11 cellular contexts compared by ENCODE assay signal in genomic region chr7:26449175-26450165, GRCh38.
DNase-seq lines count a peak whose midpoint lies in the region; ATAC-seq and TF ChIP-seq lines count a peak whose summit lies in the region.
"Had no signal": no experiment of that assay in that cellular context is flagged by ENCODE, and none has a peak within 500 bp of the region (broad histone marks: within the 10 kb centered on the region; RNA-seq: fewer than 3 reads in every experiment).

No MANE protein-coding gene starts in this region.

- peaks cover 8% of the 10 kb centered on the region for H3F3A ChIP-seq in SK-N-SH (replicated peaks; ENCODE audit: insufficient read depth)
- no peaks in the 10 kb centered on the region for H3F3A ChIP-seq in MM.1S (ENCODE audit: insufficient read depth, low read length)

- POLR2A ChIA-PET in SK-N-SH (lab: Yijun Ruan, JAX), result no interaction called here

- no peak for TF ChIP-seq RAD21 in SK-N-SH (IDR thresholded peaks at IDR 0.05; ENCODE audit: low read length)

- TF ChIP-seq CTCF in SK-N-SH (IDR thresholded peaks at IDR 0.05) (no peak), body of pancreas (IDR thresholded peaks at IDR 0.05) (no peak), MM.1S (IDR thresholded peaks at IDR 0.05; ENCODE audit: low read length) (no peak), psoas muscle (IDR thresholded peaks at IDR 0.05) (no peak)

- H3K27me3 ChIP-seq in SK-N-SH (ENCODE audit: insufficient read depth) (no peaks in the 10 kb centered on the region), body of pancreas (no peaks in the 10 kb centered on the region), MM.1S (replicated peaks; ENCODE audit: insufficient read depth, low read length) (no peaks in the 10 kb centered on the region), psoas muscle (ENCODE audit: insufficient read depth in 3 of 3, low read length in 2 of 3) (no peaks in the 10 kb centered on the region)

- H3K4me1 ChIP-seq in SK-N-SH (ENCODE audit: control insufficient read depth in 1 of 2, insufficient read depth in 2 of 2, low read depth in 1 of 2, low read length in 1 of 2) (peaks cover 0 to 2% of the 10 kb centered on the region in 2 experiments; a peak in 1 of 4 replicates), body of pancreas (peaks cover 19% of the 10 kb centered on the region), MM.1S (ENCODE audit: low read length) (no peaks in the 10 kb centered on the region), psoas muscle (no peaks in the 10 kb centered on the region)

- H3K36me3 ChIP-seq in SK-N-SH (replicated peaks in 1 of 2; ENCODE audit: control insufficient read depth in 1 of 2, insufficient read depth in 2 of 2, low read length in 1 of 2) (no peaks in the 10 kb centered on the region), body of pancreas (replicated peaks in 1 of 2; ENCODE audit: insufficient read depth in 1 of 2, low read depth in 2 of 2) (no peaks in the 10 kb centered on the region), MM.1S (replicated peaks; ENCODE audit: insufficient read depth, low read length) (no peaks in the 10 kb centered on the region), psoas muscle (ENCODE audit: insufficient read depth in 1 of 2, low read depth in 1 of 2) (no peaks in the 10 kb centered on the region)

- H4K20me1 ChIP-seq in SK-N-SH (ENCODE audit: insufficient read depth) (no peaks in the 10 kb centered on the region), MM.1S (ENCODE audit: insufficient read depth, low read length) (no peaks in the 10 kb centered on the region)

- TF ChIP-seq EP300 in SK-N-SH (IDR thresholded peaks at IDR 0.05; ENCODE audit: borderline replicate concordance in 1 of 2, low read depth in 1 of 2, low read length in 1 of 2), result no peak

- H3K27ac ChIP-seq in SK-N-SH (ENCODE audit: low read depth in 2 of 2, low read length in 1 of 2) (no peak overlapping the region; a peak in 1 of 4 replicates), body of pancreas (peak overlapping the region in 3 of 4 donors; percentile 23 to 37 (median 33)), MM.1S (ENCODE audit: low read length) (no peak overlapping the region), psoas muscle (no peak overlapping the region)

- CTCF ChIA-PET in SK-N-SH (lab: Yijun Ruan, JAX), result interaction anchor here (1.3 to 1.5 kb wide), 4 partner anchors 9 to 219 kb away, joined by 3 to 5 read pairs (median 3); no protein-coding TSS in a partner anchor

- intact Hi-C loops in body of pancreas (cut with DNase I) (no loop called here), psoas muscle (cut with DNase I) (no loop called here)

- H3K4me2 ChIP-seq in SK-N-SH (peak overlapping the region; percentile 12; the same call in 1 of the 2 replicates), MM.1S (ENCODE audit: low read depth, low read length) (no peak overlapping the region)

- DNase-seq in SK-N-SH (no peak), body of pancreas (no peak), left lobe of liver (ENCODE audit: low spot score) (peak; percentile 54), MM.1S (no peak), NCI-H2029 (lab: John Stamatoyannopoulos, UW) (no peak), psoas muscle (no peak)
- DNase-seq: DND-41; NCI-H187 treated with DMSO at 0.1 percent for 48 hours; stimulated activated naive CD4-positive, alpha-beta T cell had no signal

- no peaks in the 10 kb centered on the region for H3K9me2 ChIP-seq in SK-N-SH
- H3K9me2 ChIP-seq in MM.1S (replicated peaks; ENCODE audit: insufficient read depth, low read length), result no peaks in the 10 kb centered on the region

- H3K79me2 ChIP-seq in SK-N-SH (ENCODE audit: insufficient read depth) (no peaks in the 10 kb centered on the region), MM.1S (ENCODE audit: low read length) (no peaks in the 10 kb centered on the region)

- no peak overlapping the region for H3K4me3 ChIP-seq in SK-N-SH (ENCODE audit: low read depth in 2 of 2, low read length in 1 of 2)
- H3K4me3 ChIP-seq in body of pancreas, result no peak overlapping the region
- H3K4me3 ChIP-seq in MM.1S (ENCODE audit: low read length), result no peak overlapping the region
- no peak overlapping the region for H3K4me3 ChIP-seq in psoas muscle

- 47% methylated on average over 12 of the region's 12 CpGs for WGBS in SK-N-SH (ENCODE audit: low lambda C conversion rate)
- 70 to 74% methylated on average over 12 of the region's 12 CpGs for WGBS in body of pancreas, 2 donors
- WGBS in psoas muscle, 3 donors, result 47 to 55% (median 50%) methylated on average over 12 of the region's 12 CpGs

- ATAC-seq in SK-N-SH treated with all-trans-retinoic acid at 6 μM for 48 hours, result no peak
- ATAC-seq in body of pancreas, result no peak
- ATAC-seq in left lobe of liver, result peak; percentile 93
- ATAC-seq in psoas muscle, result no peak
- ATAC-seq in HG02885 (IDR thresholded peaks at IDR 0.05; ENCODE audit: poor library complexity, unreplicated experiment), result no peak

- TF ChIP-seq POLR2A in body of pancreas (IDR thresholded peaks at IDR 0.05), result no peak

- H2AFZ ChIP-seq in SK-N-SH (ENCODE audit: low read depth) (peak overlapping the region; percentile 52; the same call in 1 of the 2 replicates), MM.1S (ENCODE audit: low read length) (no peak overlapping the region)

- H3K9me3 ChIP-seq in SK-N-SH (no peaks in the 10 kb centered on the region), body of pancreas (no peaks in the 10 kb centered on the region), MM.1S (replicated peaks; ENCODE audit: insufficient read depth, low read length) (no peaks in the 10 kb centered on the region), psoas muscle (no peaks in the 10 kb centered on the region)

- no peak overlapping the region for H3K9ac ChIP-seq in SK-N-SH
- no peak overlapping the region for H3K9ac ChIP-seq in MM.1S (ENCODE audit: low read length)

TF ChIP-seq in SK-N-SH, 30 proteins besides CTCF, POLR2A, EP300 and RAD21:
- TF ChIP-seq RFX5 (IDR thresholded peaks at IDR 0.05; ENCODE audit: low read length) (no peak), MEF2A (IDR thresholded peaks at IDR 0.05; ENCODE audit: borderline replicate concordance, low read depth) (no peak), FOXM1 (IDR thresholded peaks at IDR 0.05; ENCODE audit: low read depth) (no peak), ELF1 (IDR thresholded peaks at IDR 0.05) (no peak), TCF12 (IDR thresholded peaks at IDR 0.05) (no peak)
- TF ChIP-seq, protein P1, sequence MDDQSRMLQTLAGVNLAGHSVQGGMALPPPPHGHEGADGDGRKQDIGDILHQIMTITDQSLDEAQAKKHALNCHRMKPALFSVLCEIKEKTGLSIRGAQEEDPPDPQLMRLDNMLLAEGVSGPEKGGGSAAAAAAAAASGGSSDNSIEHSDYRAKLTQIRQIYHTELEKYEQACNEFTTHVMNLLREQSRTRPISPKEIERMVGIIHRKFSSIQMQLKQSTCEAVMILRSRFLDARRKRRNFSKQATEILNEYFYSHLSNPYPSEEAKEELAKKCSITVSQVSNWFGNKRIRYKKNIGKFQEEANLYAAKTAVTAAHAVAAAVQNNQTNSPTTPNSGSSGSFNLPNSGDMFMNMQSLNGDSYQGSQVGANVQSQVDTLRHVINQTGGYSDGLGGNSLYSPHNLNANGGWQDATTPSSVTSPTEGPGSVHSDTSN (IDR thresholded peaks at IDR 0.05), result no peak
- TF ChIP-seq, protein P2, sequence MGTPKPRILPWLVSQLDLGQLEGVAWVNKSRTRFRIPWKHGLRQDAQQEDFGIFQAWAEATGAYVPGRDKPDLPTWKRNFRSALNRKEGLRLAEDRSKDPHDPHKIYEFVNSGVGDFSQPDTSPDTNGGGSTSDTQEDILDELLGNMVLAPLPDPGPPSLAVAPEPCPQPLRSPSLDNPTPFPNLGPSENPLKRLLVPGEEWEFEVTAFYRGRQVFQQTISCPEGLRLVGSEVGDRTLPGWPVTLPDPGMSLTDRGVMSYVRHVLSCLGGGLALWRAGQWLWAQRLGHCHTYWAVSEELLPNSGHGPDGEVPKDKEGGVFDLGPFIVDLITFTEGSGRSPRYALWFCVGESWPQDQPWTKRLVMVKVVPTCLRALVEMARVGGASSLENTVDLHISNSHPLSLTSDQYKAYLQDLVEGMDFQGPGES (IDR thresholded peaks at IDR 0.05; ENCODE audit: low read depth, low read length), result no peak

TF ChIP-seq in SK-N-SH treated with all-trans-retinoic acid at 6 μM for 48 hours, 23 proteins besides CTCF, POLR2A, EP300 and RAD21 (continues in another document):
- TF ChIP-seq ZFP30 (CRISPR knock-in tag; IDR thresholded peaks at IDR 0.05) (no peak), TOX (CRISPR knock-in tag; IDR thresholded peaks at IDR 0.05; ENCODE audit: borderline replicate concordance) (no peak), ZC3H10 (CRISPR knock-in tag; IDR thresholded peaks at IDR 0.05) (no peak), ZNF70 (CRISPR knock-in tag; IDR thresholded peaks at IDR 0.05) (no peak), ZFP3 (CRISPR knock-in tag; IDR thresholded peaks at IDR 0.05) (no peak), PPARA (CRISPR knock-in tag; IDR thresholded peaks at IDR 0.05; ENCODE audit: borderline replicate concordance) (no peak), BACH2 (CRISPR knock-in tag; IDR thresholded peaks at IDR 0.05; ENCODE audit: borderline replicate concordance) (no peak), TCF4 (CRISPR knock-in tag; IDR thresholded peaks at IDR 0.05; ENCODE audit: borderline replicate concordance) (no peak), OSR1 (CRISPR knock-in tag; IDR thresholded peaks at IDR 0.05) (no peak)
- TF ChIP-seq, protein P3, sequence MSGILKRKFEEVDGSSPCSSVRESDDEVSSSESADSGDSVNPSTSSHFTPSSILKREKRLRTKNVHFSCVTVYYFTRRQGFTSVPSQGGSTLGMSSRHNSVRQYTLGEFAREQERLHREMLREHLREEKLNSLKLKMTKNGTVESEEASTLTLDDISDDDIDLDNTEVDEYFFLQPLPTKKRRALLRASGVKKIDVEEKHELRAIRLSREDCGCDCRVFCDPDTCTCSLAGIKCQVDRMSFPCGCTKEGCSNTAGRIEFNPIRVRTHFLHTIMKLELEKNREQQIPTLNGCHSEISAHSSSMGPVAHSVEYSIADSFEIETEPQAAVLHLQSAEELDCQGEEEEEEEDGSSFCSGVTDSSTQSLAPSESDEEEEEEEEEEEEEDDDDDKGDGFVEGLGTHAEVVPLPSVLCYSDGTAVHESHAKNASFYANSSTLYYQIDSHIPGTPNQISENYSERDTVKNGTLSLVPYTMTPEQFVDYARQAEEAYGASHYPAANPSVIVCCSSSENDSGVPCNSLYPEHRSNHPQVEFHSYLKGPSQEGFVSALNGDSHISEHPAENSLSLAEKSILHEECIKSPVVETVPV (CRISPR knock-in tag; IDR thresholded peaks at IDR 0.05), result no peak
- TF ChIP-seq, protein P4, sequence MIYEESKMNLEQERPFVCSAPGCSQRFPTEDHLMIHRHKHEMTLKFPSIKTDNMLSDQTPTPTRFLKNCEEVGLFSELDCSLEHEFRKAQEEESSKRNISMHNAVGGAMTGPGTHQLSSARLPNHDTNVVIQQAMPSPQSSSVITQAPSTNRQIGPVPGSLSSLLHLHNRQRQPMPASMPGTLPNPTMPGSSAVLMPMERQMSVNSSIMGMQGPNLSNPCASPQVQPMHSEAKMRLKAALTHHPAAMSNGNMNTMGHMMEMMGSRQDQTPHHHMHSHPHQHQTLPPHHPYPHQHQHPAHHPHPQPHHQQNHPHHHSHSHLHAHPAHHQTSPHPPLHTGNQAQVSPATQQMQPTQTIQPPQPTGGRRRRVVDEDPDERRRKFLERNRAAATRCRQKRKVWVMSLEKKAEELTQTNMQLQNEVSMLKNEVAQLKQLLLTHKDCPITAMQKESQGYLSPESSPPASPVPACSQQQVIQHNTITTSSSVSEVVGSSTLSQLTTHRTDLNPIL (CRISPR knock-in tag; IDR thresholded peaks at IDR 0.05; ENCODE audit: low read depth), result no peak

Comparison
In these comparisons a context has a peak if more than half of its experiments do, and no peak if none do; other contexts are left out.
1. H3K27ac ChIP-seq: peak in body of pancreas (3 of 4); none in SK-N-SH (0 of 2), MM.1S (single experiment) and psoas muscle (single experiment).